ENCODE assay signal across 23 cellular contexts in the genomic region with DNA sequence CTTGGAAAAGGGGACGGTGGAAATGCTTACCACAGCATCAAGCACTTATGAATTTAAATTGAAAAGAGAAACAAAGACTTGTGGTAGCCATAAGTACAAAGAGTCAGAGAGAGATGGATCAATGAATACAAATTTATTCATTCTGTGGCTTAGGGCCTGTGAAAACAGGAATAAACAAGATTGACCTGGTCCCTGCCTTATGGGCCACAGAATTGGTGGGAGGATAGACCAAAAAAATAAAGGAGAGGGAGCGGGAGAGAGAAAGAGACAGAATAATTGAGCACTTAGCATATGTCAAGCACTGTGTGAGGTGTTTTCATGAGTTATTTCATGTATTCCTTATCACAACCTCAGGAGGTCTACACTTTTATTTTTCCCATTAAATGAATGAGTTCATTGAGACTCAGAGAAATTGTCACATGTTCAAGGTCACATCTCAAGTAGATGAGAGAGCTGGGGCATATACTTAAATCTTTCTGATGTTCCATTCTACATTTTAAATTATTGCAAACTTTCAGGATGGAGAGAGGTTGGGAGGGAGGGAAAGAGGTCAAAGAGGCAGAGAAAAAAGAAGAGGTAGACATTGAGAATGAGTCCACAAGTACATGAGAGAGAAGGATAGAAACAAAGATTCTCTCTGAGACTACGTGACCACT.
"Had no signal": no experiment of that assay in that cellular context is flagged by ENCODE, and none has a peak within 500 bp of the region (broad histone marks: within the 10 kb centered on the region; RNA-seq: fewer than 3 reads in every experiment).

No MANE protein-coding gene starts in this region.

- H3K9ac ChIP-seq: parathyroid adenoma had no signal

- H3K36me3 Mint-ChIP-seq: memory B cell; naive B cell; stimulated activated memory B cell treated with anti-CD40 and anti-IgM and Interleukin-4, amounts not matched to agents 10 μg/mL and 1 μg/mL and 100 μg/mL, for 72 hours had no signal

- ATAC-seq: left cardiac atrium; lower lobe of right lung; psoas muscle; right lobe of liver; stimulated activated memory B cell treated with anti-CD40 and anti-IgM and Interleukin-4, amounts not matched to agents 10 μg/mL and 1 μg/mL and 100 μg/mL, for 72 hours had no signal

- H3K79me2 ChIP-seq: hepatocyte, parathyroid adenoma had no signal

- H3K4me2 ChIP-seq: hepatocyte had no signal

- H3K4me3 Mint-ChIP-seq: memory B cell; naive B cell; nephron; stimulated activated memory B cell treated with anti-CD40 and anti-IgM and Interleukin-4, amounts not matched to agents 10 μg/mL and 1 μg/mL and 100 μg/mL, for 72 hours; stimulated activated naive CD8-positive, alpha-beta T cell treated with anti-CD3 and anti-CD28 coated beads, Interleukin-15, Interleukin-2, amounts not matched to agents 100 ng/mL and 50 ng/mL, for 24 hours had no signal

- H3K4me1 Mint-ChIP-seq: naive B cell, nephron had no signal

- H3K27me3 ChIP-seq: esophagus squamous epithelium, hepatocyte, right lobe of liver, tibial artery, upper lobe of left lung, vagina had no signal

- H3K4me1 ChIP-seq: left ventricle myocardium inferior, lower lobe of right lung, parathyroid adenoma, psoas muscle, right lobe of liver, tibial artery, upper lobe of left lung, vagina had no signal

- H3K36me3 ChIP-seq: left ventricle myocardium inferior, lower lobe of right lung, right lobe of liver, upper lobe of left lung had no signal

- DNase-seq: dermis blood vessel endothelial cell; esophagus squamous epithelium; foreskin fibroblast; head of caudate nucleus; kidney; left cardiac atrium; left ventricle myocardium inferior; lower lobe of right lung; naive B cell; occipital lobe; psoas muscle; retina; right lobe of liver; stimulated activated CD4-positive, alpha-beta T cell treated with anti-CD3 and anti-CD28 coated beads, Interleukin-4, amount 100 ng/mL, for 24 hours; tibial artery; upper lobe of left lung had no signal

- H3K4me3 ChIP-seq: esophagus squamous epithelium, hepatocyte, left ventricle myocardium inferior, lower lobe of right lung, psoas muscle, right lobe of liver, tibial artery, upper lobe of left lung, vagina had no signal

- H3K27ac Mint-ChIP-seq: memory B cell; naive B cell; nephron; stimulated activated memory B cell treated with anti-CD40 and anti-IgM and Interleukin-4, amounts not matched to agents 10 μg/mL and 1 μg/mL and 100 μg/mL, for 72 hours; stimulated activated naive CD8-positive, alpha-beta T cell treated with anti-CD3 and anti-CD28 coated beads, Interleukin-15, Interleukin-2, amounts not matched to agents 100 ng/mL and 50 ng/mL, for 24 hours had no signal

- H3K9me3 Mint-ChIP-seq: memory B cell; naive B cell; nephron; stimulated activated memory B cell treated with anti-CD40 and anti-IgM and Interleukin-4, amounts not matched to agents 10 μg/mL and 1 μg/mL and 100 μg/mL, for 72 hours; stimulated activated naive CD8-positive, alpha-beta T cell treated with anti-CD3 and anti-CD28 coated beads, Interleukin-15, Interleukin-2, amounts not matched to agents 100 ng/mL and 50 ng/mL, for 24 hours had no signal

- H3K27ac ChIP-seq: esophagus squamous epithelium, hepatocyte, left ventricle myocardium inferior, lower lobe of right lung, parathyroid adenoma, psoas muscle, right lobe of liver, tibial artery, upper lobe of left lung, vagina had no signal

- H3K27me3 Mint-ChIP-seq: naive B cell; stimulated activated memory B cell treated with anti-CD40 and anti-IgM and Interleukin-4, amounts not matched to agents 10 μg/mL and 1 μg/mL and 100 μg/mL, for 72 hours; stimulated activated naive CD8-positive, alpha-beta T cell treated with anti-CD3 and anti-CD28 coated beads, Interleukin-15, Interleukin-2, amounts not matched to agents 100 ng/mL and 50 ng/mL, for 24 hours had no signal

- H3K9me3 ChIP-seq: esophagus squamous epithelium, left ventricle myocardium inferior, lower lobe of right lung, psoas muscle, right lobe of liver, tibial artery, upper lobe of left lung, vagina had no signal
